Comparison of ENCODE assay signal across 1 cellular context in the genomic region with DNA sequence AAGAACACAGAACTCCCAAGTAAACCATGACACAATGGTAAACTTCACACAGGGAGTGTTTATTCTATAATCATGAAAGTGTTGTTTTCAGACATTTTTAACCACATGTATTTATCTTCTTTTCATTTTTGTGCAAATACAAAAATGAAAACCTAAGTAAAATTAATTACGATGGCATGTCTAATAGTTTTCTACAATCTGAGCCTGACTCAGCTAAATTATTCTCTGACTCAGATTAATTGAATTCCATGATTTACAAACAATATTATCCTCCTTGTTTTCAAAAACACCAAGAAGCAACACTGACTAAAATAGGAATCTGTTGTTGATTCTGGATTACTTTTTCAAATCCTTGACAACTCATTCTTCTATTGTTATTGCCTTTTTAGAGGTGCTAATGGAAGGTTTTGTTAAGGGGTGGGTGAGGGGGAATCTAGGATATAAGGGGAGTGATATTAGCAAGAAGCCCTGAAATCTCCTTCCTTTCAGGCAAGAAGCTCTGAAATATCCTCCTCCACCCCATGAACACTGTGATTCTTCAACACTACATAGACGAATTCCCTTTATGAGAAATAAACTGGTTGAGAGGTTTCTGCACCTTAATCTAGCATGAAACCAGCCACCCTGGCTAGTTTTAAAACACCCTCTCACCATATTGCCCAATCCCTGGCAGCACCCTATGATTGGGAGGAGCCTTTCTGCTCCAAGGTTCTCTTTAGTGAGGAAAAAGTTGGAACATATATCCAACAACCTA.
TF ChIP-seq lines count a peak whose summit lies in the region.

No MANE protein-coding gene starts in this region.

TF ChIP-seq in IMR-90, 13 proteins besides CTCF, POLR2A, EP300 and RAD21:
- TF ChIP-seq CHD1 (IDR thresholded peaks at IDR 0.05; ENCODE audit: low read depth, low read length) (no peak), MXI1 (IDR thresholded peaks at IDR 0.05; ENCODE audit: borderline replicate concordance, low read depth, low read length) (no peak), NFE2L2 (IDR thresholded peaks at IDR 0.05; ENCODE audit: low read depth, low read length) (no peak), MAZ (IDR thresholded peaks at IDR 0.05; ENCODE audit: borderline replicate concordance, low read depth, low read length) (no peak), RCOR1 (IDR thresholded peaks at IDR 0.05; ENCODE audit: insufficient replicate concordance, low read length) (no peak), MAFK (IDR thresholded peaks at IDR 0.05; ENCODE audit: low read depth, low read length) (0 out of 2 replicates have a peak, but pooled peaks have one; percentile 18)
- TF ChIP-seq, protein P1, sequence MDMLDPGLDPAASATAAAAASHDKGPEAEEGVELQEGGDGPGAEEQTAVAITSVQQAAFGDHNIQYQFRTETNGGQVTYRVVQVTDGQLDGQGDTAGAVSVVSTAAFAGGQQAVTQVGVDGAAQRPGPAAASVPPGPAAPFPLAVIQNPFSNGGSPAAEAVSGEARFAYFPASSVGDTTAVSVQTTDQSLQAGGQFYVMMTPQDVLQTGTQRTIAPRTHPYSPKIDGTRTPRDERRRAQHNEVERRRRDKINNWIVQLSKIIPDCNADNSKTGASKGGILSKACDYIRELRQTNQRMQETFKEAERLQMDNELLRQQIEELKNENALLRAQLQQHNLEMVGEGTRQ (IDR thresholded peaks at IDR 0.05; ENCODE audit: low read depth, low read length), result no peak
- TF ChIP-seq, protein P2, sequence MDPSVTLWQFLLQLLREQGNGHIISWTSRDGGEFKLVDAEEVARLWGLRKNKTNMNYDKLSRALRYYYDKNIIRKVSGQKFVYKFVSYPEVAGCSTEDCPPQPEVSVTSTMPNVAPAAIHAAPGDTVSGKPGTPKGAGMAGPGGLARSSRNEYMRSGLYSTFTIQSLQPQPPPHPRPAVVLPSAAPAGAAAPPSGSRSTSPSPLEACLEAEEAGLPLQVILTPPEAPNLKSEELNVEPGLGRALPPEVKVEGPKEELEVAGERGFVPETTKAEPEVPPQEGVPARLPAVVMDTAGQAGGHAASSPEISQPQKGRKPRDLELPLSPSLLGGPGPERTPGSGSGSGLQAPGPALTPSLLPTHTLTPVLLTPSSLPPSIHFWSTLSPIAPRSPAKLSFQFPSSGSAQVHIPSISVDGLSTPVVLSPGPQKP (IDR thresholded peaks at IDR 0.05; ENCODE audit: borderline replicate concordance, low read depth, low read length), result no peak
